Comparison of ENCODE assay signal across 9 cellular contexts in genomic region chr11:46920709-46921108, GRCh38. TPM values are rescaled to one million over a fixed set of nuclear protein-coding genes. Genes with fewer than 3 reads are reported as not detected.
DNase-seq lines count a peak whose midpoint lies in the region; ATAC-seq and TF ChIP-seq lines count a peak whose summit lies in the region.
"Had no signal": no experiment of that assay in that cellular context is flagged by ENCODE, and none has a peak within 500 bp of the region (broad histone marks: within the 10 kb centered on the region; RNA-seq: fewer than 3 reads in every experiment).

No MANE protein-coding gene starts in this region.

- ATAC-seq in upper lobe of left lung (ENCODE audit: low FRiP score in 2 of 2) (peak; percentile 70 to 86), HG02642 (IDR thresholded peaks at IDR 0.05; ENCODE audit: poor library complexity, unreplicated experiment) (no peak)
- ATAC-seq in naive thymus-derived CD4-positive, alpha-beta T cell: no peak
- no peak for ATAC-seq in stimulated activated naive CD8-positive, alpha-beta T cell treated with anti-CD3 and anti-CD28 coated beads, Interleukin-15, amount 100 ng/mL, for 72 hours
- no peak for ATAC-seq in effector memory CD8-positive, alpha-beta T cell (replicated peaks)

- H3K4me3 ChIP-seq in dorsolateral prefrontal cortex: no peak overlapping the region
- H3K4me3 ChIP-seq in upper lobe of left lung: no peak overlapping the region
- no peak overlapping the region for H3K4me3 ChIP-seq in naive thymus-derived CD4-positive, alpha-beta T cell (ENCODE audit: low read length)

- TF ChIP-seq CTCF in dorsolateral prefrontal cortex (IDR thresholded peaks at IDR 0.05 in 54 of 56, conservative IDR thresholded peaks at IDR 0.05 in 2 of 56; ENCODE audit: low read depth in 1 of 56, partially characterized antibody in 56 of 56): no peak
- no peak for TF ChIP-seq CTCF in upper lobe of left lung (IDR thresholded peaks at IDR 0.05)

- H3K27me3 ChIP-seq in dorsolateral prefrontal cortex (peaks cover 0 to 13% (median 0%) of the 10 kb centered on the region in 45 donors), upper lobe of left lung (peaks cover 0 to 24% (median 9%) of the 10 kb centered on the region in 4 donors)
- H3K27me3 ChIP-seq in naive thymus-derived CD4-positive, alpha-beta T cell (ENCODE audit: control insufficient read depth in 2 of 2, insufficient read depth in 2 of 2, low read length in 2 of 2): peaks cover 4 to 18% of the 10 kb centered on the region in 2 donors

- H3K27ac Mint-ChIP-seq in naive thymus-derived CD4-positive, alpha-beta T cell: no peak overlapping the region
- no peak overlapping the region for H3K27ac Mint-ChIP-seq in stimulated activated naive CD8-positive, alpha-beta T cell treated with anti-CD3 and anti-CD28 coated beads, Interleukin-15, amount 100 ng/mL, for 72 hours
- H3K27ac Mint-ChIP-seq in effector memory CD8-positive, alpha-beta T cell: no peak overlapping the region

- no peaks in the 10 kb centered on the region for H3K9me3 ChIP-seq in upper lobe of left lung
- no peaks in the 10 kb centered on the region for H3K9me3 ChIP-seq in naive thymus-derived CD4-positive, alpha-beta T cell (ENCODE audit: control insufficient read depth in 2 of 3, low read length in 3 of 3)

- peak; percentile 97 for DNase-seq in LHCN-M2 (ENCODE audit: low read depth)
- DNase-seq in dorsolateral prefrontal cortex: peak in 1 of 10 donors; percentile 57
- peak; percentile 58 for DNase-seq in medulla oblongata (ENCODE audit: extremely low spot score)
- no peak for DNase-seq in upper lobe of left lung
- DNase-seq in naive thymus-derived CD4-positive, alpha-beta T cell: no peak
- no peak for DNase-seq in stimulated activated naive CD8-positive, alpha-beta T cell treated with anti-CD3 and anti-CD28 coated beads, Interleukin-15, amount 100 ng/mL, for 72 hours
- no peak for DNase-seq in effector memory CD8-positive, alpha-beta T cell
- DNase-seq: NCI-H524 treated with DMSO at 0.1 percent for 48 hours had no signal

- CTCF ChIA-PET in naive thymus-derived CD4-positive, alpha-beta T cell (lab: Charles Lee): interaction anchor here (1.3 kb wide), 1 partner anchor 234 kb away, joined by 3 read pairs; no protein-coding TSS in a partner anchor

- H3K27ac ChIP-seq in dorsolateral prefrontal cortex: peak overlapping the region in 52 of 59 donors; percentile 0 to 91 (median 73)
- H3K27ac ChIP-seq in upper lobe of left lung: peak overlapping the region in 1 of 4 donors; percentile 17
- H3K27ac ChIP-seq in naive thymus-derived CD4-positive, alpha-beta T cell (ENCODE audit: low read depth, low read length): no peak overlapping the region

- no peak overlapping the region for H3K4me3 Mint-ChIP-seq in naive thymus-derived CD4-positive, alpha-beta T cell
- no peak overlapping the region for H3K4me3 Mint-ChIP-seq in stimulated activated naive CD8-positive, alpha-beta T cell treated with anti-CD3 and anti-CD28 coated beads, Interleukin-15, amount 100 ng/mL, for 72 hours
- H3K4me3 Mint-ChIP-seq in effector memory CD8-positive, alpha-beta T cell: no peak overlapping the region

- TF ChIP-seq EP300 in upper lobe of left lung (IDR thresholded peaks at IDR 0.05): no peak

- H3K4me1 ChIP-seq in upper lobe of left lung: peaks cover 21 to 39% (median 30%) of the 10 kb centered on the region in 4 donors
- H3K4me1 ChIP-seq in naive thymus-derived CD4-positive, alpha-beta T cell (ENCODE audit: control insufficient read depth in 2 of 2, insufficient read depth in 2 of 2, low read length in 2 of 2): peaks cover 13% of the 10 kb centered on the region in 2 donors

- H3K36me3 Mint-ChIP-seq in naive thymus-derived CD4-positive, alpha-beta T cell: peaks cover 0 to 4% (median 0%) of the 10 kb centered on the region in 5 donors
- H3K36me3 Mint-ChIP-seq in effector memory CD8-positive, alpha-beta T cell (ENCODE audit: insufficient read depth): no peaks in the 10 kb centered on the region

- H3K36me3 ChIP-seq in upper lobe of left lung: no peaks in the 10 kb centered on the region
- H3K36me3 ChIP-seq in naive thymus-derived CD4-positive, alpha-beta T cell (ENCODE audit: control insufficient read depth in 2 of 3, insufficient read depth in 3 of 3, low read length in 3 of 3): no peaks in the 10 kb centered on the region

- whole genome bisulfite sequencing in upper lobe of left lung, 2 donors: 74 to 84% methylated on average over 4 of the region's 4 CpGs

- H3K27me3 Mint-ChIP-seq in naive thymus-derived CD4-positive, alpha-beta T cell: peaks cover 31 to 49% (median 36%) of the 10 kb centered on the region in 5 donors
- peaks cover 43% of the 10 kb centered on the region for H3K27me3 Mint-ChIP-seq in stimulated activated naive CD8-positive, alpha-beta T cell treated with anti-CD3 and anti-CD28 coated beads, Interleukin-15, amount 100 ng/mL, for 72 hours
- peaks cover 42 to 59% of the 10 kb centered on the region in 2 donors for H3K27me3 Mint-ChIP-seq in effector memory CD8-positive, alpha-beta T cell

- POLR2A ChIA-PET in naive thymus-derived CD4-positive, alpha-beta T cell (lab: Charles Lee): no interaction called here

- H3K4me1 Mint-ChIP-seq in naive thymus-derived CD4-positive, alpha-beta T cell: peaks cover 20 to 31% (median 25%) of the 10 kb centered on the region in 7 donors
- peaks cover 38% of the 10 kb centered on the region for H3K4me1 Mint-ChIP-seq in stimulated activated naive CD8-positive, alpha-beta T cell treated with anti-CD3 and anti-CD28 coated beads, Interleukin-15, amount 100 ng/mL, for 72 hours
- peaks cover 27% of the 10 kb centered on the region in 2 donors for H3K4me1 Mint-ChIP-seq in effector memory CD8-positive, alpha-beta T cell (ENCODE audit: low read depth in 2 of 2)

- H3K9me3 Mint-ChIP-seq in naive thymus-derived CD4-positive, alpha-beta T cell: peaks cover 0 to 2% (median 0%) of the 10 kb centered on the region in 11 donors
- H3K9me3 Mint-ChIP-seq in stimulated activated naive CD8-positive, alpha-beta T cell treated with anti-CD3 and anti-CD28 coated beads, Interleukin-15, amount 100 ng/mL, for 72 hours: no peaks in the 10 kb centered on the region
- no peaks in the 10 kb centered on the region for H3K9me3 Mint-ChIP-seq in effector memory CD8-positive, alpha-beta T cell

- no peak for TF ChIP-seq POLR2A in upper lobe of left lung (IDR thresholded peaks at IDR 0.05)

- intact Hi-C loops in dorsolateral prefrontal cortex (cut with DNase I): no loop called here
- intact Hi-C loops in naive thymus-derived CD4-positive, alpha-beta T cell (cut with micrococcal nuclease): loop anchor here (1.0 kb wide), 3 partner anchors 16 to 241 kb away; partner anchors contain the start of gene CSTPP1 (in 1 of the 2)

RNA-seq across cellular contexts. Expression of gene LRP4, which starts 2.4 kb away (rescaled TPM):
- total RNA-seq in LHCN-M2 (2014; rRNA removed) (1.3 and 1.4 TPM in 2 replicates), dorsolateral prefrontal cortex (100 to 1,000 TPM in 72 of 120 experiments, 10 to 100 TPM in 48; 56.0 to 339 (median 107) TPM), upper lobe of left lung (1 to 10 TPM; 2.6 to 8.8 (median 5.2) TPM)
- polyA plus RNA-seq in LHCN-M2 (2012): 0.97 TPM
- total RNA-seq in naive thymus-derived CD4-positive, alpha-beta T cell: not detected
- polyA plus RNA-seq in naive thymus-derived CD4-positive, alpha-beta T cell: not detected

RNA-seq across cellular contexts. Expression of gene CSTPP1, which starts 15.9 kb away (rescaled TPM):
- total RNA-seq in LHCN-M2 (2014; rRNA removed): 20.7 and 25.2 TPM in 2 replicates
- polyA plus RNA-seq in LHCN-M2 (2012): 31.7 TPM
- 100 to 1,000 TPM in 73 of 120 experiments, 10 to 100 TPM in 47; 71.1 to 144 (median 102) TPM for total RNA-seq in dorsolateral prefrontal cortex
- 10 to 100 TPM; 23.9 to 71.2 (median 47.2) TPM for total RNA-seq in upper lobe of left lung
- total RNA-seq in naive thymus-derived CD4-positive, alpha-beta T cell: 10 to 100 TPM in 4 of 5 experiments, 1 to 10 TPM in 1; 9.3 to 18.6 (median 16.1) TPM
- 10 to 100 TPM; 15.2 to 17.0 TPM for polyA plus RNA-seq in naive thymus-derived CD4-positive, alpha-beta T cell

Comparison
In these comparisons a context has a peak if more than half of its experiments do, and no peak if none do; other contexts are left out.
1. DNase-seq: peak in LHCN-M2 (single experiment) and medulla oblongata (single experiment); none in upper lobe of left lung (0 of 2), naive thymus-derived CD4-positive, alpha-beta T cell (0 of 9), stimulated activated naive CD8-positive, alpha-beta T cell treated with anti-CD3 and anti-CD28 coated beads, Interleukin-15, amount 100 ng/mL, for 72 hours (0 of 2) and effector memory CD8-positive, alpha-beta T cell (0 of 3).
2. ATAC-seq: peak in upper lobe of left lung (2 of 2); none in naive thymus-derived CD4-positive, alpha-beta T cell (single experiment), stimulated activated naive CD8-positive, alpha-beta T cell treated with anti-CD3 and anti-CD28 coated beads, Interleukin-15, amount 100 ng/mL, for 72 hours (single experiment), effector memory CD8-positive, alpha-beta T cell (single experiment) and HG02642 (single experiment).
3. RNA of gene LRP4, which starts 2.4 kb away (total RNA-seq): 56.0 to 339 TPM in dorsolateral prefrontal cortex; 2.6 to 8.8 TPM in upper lobe of left lung, 1.3 to 1.4 TPM in LHCN-M2 and not detected in naive thymus-derived CD4-positive, alpha-beta T cell; every median in the first group is over 4 times any median in the second.
4. intact Hi-C loops: an anchor here in naive thymus-derived CD4-positive, alpha-beta T cell (1.0 kb wide); none called in dorsolateral prefrontal cortex.